ENCODE assay signal across 8 cellular contexts in genomic region chr1:11099310-11100148, GRCh38. TPM values are rescaled to one million over a fixed set of nuclear protein-coding genes. Genes with fewer than 3 reads are reported as not detected.
DNase-seq lines count a peak whose midpoint lies in the region; ATAC-seq and TF ChIP-seq lines count a peak whose summit lies in the region.

EXOSC10 (minus strand) TSS chr1:11099869; CDS start chr1:11099831, 38 bp downstream.

- H3K79me2 ChIP-seq in PC-3 (ENCODE audit: low read length), result peaks cover 21% of the 10 kb centered on the region

- CTCF ChIA-PET in PC-3 (lab: Charles Lee), result interaction anchor here (0.6 to 1.0 kb wide), 2 partner anchors 57 to 551 kb away, joined by 3 to 4 read pairs; no protein-coding TSS in a partner anchor

- H3K27me3 Mint-ChIP-seq in activated T-cell treated with anti-CD3 and anti-CD28 coated beads, Interleukin-2, amount 50 U/mL, for 24 hours, result no peaks in the 10 kb centered on the region

- H3F3A ChIP-seq in PC-3 (ENCODE audit: low read length, unreplicated experiment), result no peaks in the 10 kb centered on the region

- peaks cover 18% of the 10 kb centered on the region for H3K36me3 ChIP-seq in PC-3 (ENCODE audit: low read depth, low read length)
- H3K36me3 ChIP-seq in mucosa of rectum (ENCODE audit: control insufficient read depth in 2 of 2, insufficient read depth in 2 of 2, low read length in 2 of 2), result peaks cover 3 to 11% of the 10 kb centered on the region in 2 donors

- peak; percentile 97 for DNase-seq in DMS 273 (lab: John Stamatoyannopoulos, UW; ENCODE audit: unreplicated experiment)
- peak; percentile 82 for DNase-seq in Jurkat, Clone E6-1 (ENCODE audit: low read depth, low spot score)
- peak; percentile 91 for DNase-seq in PC-3
- DNase-seq in activated T-cell treated with anti-CD3 and anti-CD28 coated beads, Interleukin-2, amount 50 U/mL, for 24 hours, result peak; percentile 97
- DNase-seq in erythroblast (lab: John Stamatoyannopoulos, UW), result peak; percentile 94 to 96
- DNase-seq in stimulated activated CD8-positive, alpha-beta memory T cell treated with anti-CD3 and anti-CD28 coated beads, Interleukin-4, amount 100 ng/mL, for 4 hours (ENCODE audit: low read depth in 2 of 2, low spot score in 1 of 2), result peak; percentile 85 to 89

- H3K4me3 ChIP-seq in Jurkat, Clone E6-1 (ENCODE audit: low read length), result peak within 1 kb of the TSS; percentile 94
- peak within 1 kb of the TSS; percentile 81 for H3K4me3 ChIP-seq in PC-3 (ENCODE audit: low read length)
- peak within 1 kb of the TSS; percentile 94 to 96 for H3K4me3 ChIP-seq in mucosa of rectum (ENCODE audit: low read length in 2 of 2)

- H3K9ac ChIP-seq in PC-3 (ENCODE audit: low read length) (peak within 1 kb of the TSS; percentile 98), mucosa of rectum (ENCODE audit: low read depth in 1 of 2, low read length in 2 of 2) (peak within 1 kb of the TSS; percentile 89 to 94)

- H2AFZ ChIP-seq in PC-3 (ENCODE audit: low read length), result peak within 1 kb of the TSS; percentile 90

- H3K4me2 ChIP-seq in PC-3 (ENCODE audit: low read length), result peak within 1 kb of the TSS; percentile 91

- H3K9me3 ChIP-seq in PC-3 (ENCODE audit: low read length), result no peaks in the 10 kb centered on the region
- H3K9me3 ChIP-seq in mucosa of rectum (ENCODE audit: control insufficient read depth in 2 of 2, low read length in 2 of 2), result no peaks in the 10 kb centered on the region

- H3K4me1 Mint-ChIP-seq in activated T-cell treated with anti-CD3 and anti-CD28 coated beads, Interleukin-2, amount 50 U/mL, for 24 hours (ENCODE audit: low read depth), result peaks cover 17% of the 10 kb centered on the region

- TF ChIP-seq POLR2A in erythroblast (IDR thresholded peaks at IDR 0.05; ENCODE audit: low read length), result peak; percentile 75

- H3K4me1 ChIP-seq in PC-3 (ENCODE audit: insufficient read depth, low read length) (peaks cover 16% of the 10 kb centered on the region), mucosa of rectum (ENCODE audit: control insufficient read depth in 2 of 2, insufficient read depth in 2 of 2, low read length in 2 of 2) (peaks cover 6 to 7% of the 10 kb centered on the region in 2 donors)

- H4K20me1 ChIP-seq in PC-3 (ENCODE audit: low read length), result 0 out of 2 replicates have a peak, but pooled peaks cover 4% of the 10 kb centered on the region

- H3K27ac ChIP-seq in PC-3 (ENCODE audit: low read length), result peak within 1 kb of the TSS; percentile 44
- peak within 1 kb of the TSS; percentile 70 to 83 for H3K27ac ChIP-seq in mucosa of rectum (ENCODE audit: low read depth in 2 of 2, low read length in 2 of 2)

- H3K27ac Mint-ChIP-seq in activated T-cell treated with anti-CD3 and anti-CD28 coated beads, Interleukin-2, amount 50 U/mL, for 24 hours, result peak within 1 kb of the TSS; percentile 97

- peak within 1 kb of the TSS; percentile 90 for H3K4me3 Mint-ChIP-seq in activated T-cell treated with anti-CD3 and anti-CD28 coated beads, Interleukin-2, amount 50 U/mL, for 24 hours

- ATAC-seq in GM21576 (IDR thresholded peaks at IDR 0.05; ENCODE audit: unreplicated experiment) (peak; percentile 83), PC-3 (peak; percentile 93)

- POLR2A ChIA-PET in PC-3 (lab: Charles Lee; ENCODE audit: unreplicated experiment), result interaction anchor here (0.6 to 1.0 kb wide), 6 partner anchors 35 to 679 kb away, joined by 3 to 9 read pairs (median 3); partner anchors contain the start of gene MTOR

- no peaks in the 10 kb centered on the region for H3K9me2 ChIP-seq in PC-3 (replicated peaks; ENCODE audit: low read length)

- H3K27me3 ChIP-seq in PC-3 (ENCODE audit: low read length), result no peaks in the 10 kb centered on the region
- no peaks in the 10 kb centered on the region for H3K27me3 ChIP-seq in mucosa of rectum (ENCODE audit: control insufficient read depth in 2 of 2, insufficient read depth in 2 of 2, low read length in 2 of 2)

- BruUV-seq in PC-3 (replicated peaks; lab: Mats Ljungman, UMichigan), result no TSS peak

- intact Hi-C loops in PC-3 (cut with micrococcal nuclease), result loop anchor here (2.0 kb wide), 2 partner anchors 35 to 59 kb away; no protein-coding TSS in a partner anchor

- H3K9me3 Mint-ChIP-seq in activated T-cell treated with anti-CD3 and anti-CD28 coated beads, Interleukin-2, amount 50 U/mL, for 24 hours, result no peaks in the 10 kb centered on the region

- H3K36me3 Mint-ChIP-seq in activated T-cell treated with anti-CD3 and anti-CD28 coated beads, Interleukin-2, amount 50 U/mL, for 24 hours (ENCODE audit: low read depth), result peaks cover 47% of the 10 kb centered on the region

- TF ChIP-seq CTCF in PC-3 (conservative IDR thresholded peaks at IDR 0.05; ENCODE audit: low read depth, low read length), result no peak

RNA-seq across cellular contexts. Expression of gene EXOSC10, which starts in this region (rescaled TPM):
- polyA plus RNA-seq in Jurkat, Clone E6-1 (2012; ENCODE audit: insufficient read depth, insufficient read length), result 106 TPM
- 95.9 and 96.3 TPM in 2 replicates for total RNA-seq in PC-3 (2014; rRNA removed)

Comparison
In these comparisons a context has a peak if more than half of its experiments do, and no peak if none do; other contexts are left out.
1. Peak in every context shown above with its lines: DNase-seq, ATAC-seq, H3K4me3 ChIP-seq and H3K27ac ChIP-seq.